In genomic region chr21:32391755-32392154, GRCh38 we compare ENCODE assay signal across 7 cellular contexts. TPM values are rescaled to one million over a fixed set of nuclear protein-coding genes. Genes with fewer than 3 reads are reported as not detected.
DNase-seq lines count a peak whose midpoint lies in the region; ATAC-seq and TF ChIP-seq lines count a peak whose summit lies in the region.

No MANE protein-coding gene starts in this region.

- no peak for TF ChIP-seq CTCF in HFFc6 (IDR thresholded peaks at IDR 0.05)
- no peak for TF ChIP-seq CTCF in hepatocyte (IDR thresholded peaks at IDR 0.05; ENCODE audit: poor library complexity)

- peak overlapping the region; percentile 70 for H3K4me3 ChIP-seq in hepatocyte
- H3K4me3 ChIP-seq in skin epidermis, result peak overlapping the region in 6 of 7 experiments; percentile 83 to 100 (median 98)

- H3K27me3 ChIP-seq in hepatocyte, result peaks cover 4% of the 10 kb centered on the region

- H3K9me2 ChIP-seq in hepatocyte (replicated peaks; ENCODE audit: insufficient read depth), result no peaks in the 10 kb centered on the region

- no peaks in the 10 kb centered on the region for H3K27me3 Mint-ChIP-seq in HFFc6 (ENCODE audit: insufficient read depth)
- peaks cover 2% of the 10 kb centered on the region for H3K27me3 Mint-ChIP-seq in activated CD4-positive, alpha-beta memory T cell treated with anti-CD3 and anti-CD28 coated beads, Interleukin-2, amount 10 ng/mL, durations not matched to agents 7 days and 5 days

- H3K9me3 Mint-ChIP-seq in HFFc6, result no peaks in the 10 kb centered on the region; the same call in 1 of the 2 replicates
- peaks cover 2% of the 10 kb centered on the region for H3K9me3 Mint-ChIP-seq in activated CD4-positive, alpha-beta memory T cell treated with anti-CD3 and anti-CD28 coated beads, Interleukin-2, amount 10 ng/mL, durations not matched to agents 7 days and 5 days

- H3K36me3 Mint-ChIP-seq in HFFc6 (ENCODE audit: low read depth), result peaks cover 26% of the 10 kb centered on the region
- H3K36me3 Mint-ChIP-seq in activated CD4-positive, alpha-beta memory T cell treated with anti-CD3 and anti-CD28 coated beads, Interleukin-2, amount 10 ng/mL, durations not matched to agents 7 days and 5 days (ENCODE audit: low read depth), result peaks cover 18% of the 10 kb centered on the region

- no peaks in the 10 kb centered on the region for H3K36me3 ChIP-seq in hepatocyte (replicated peaks; ENCODE audit: insufficient read depth, low read depth)

- DNase-seq in HFFc6 (no peak), hepatocyte (ENCODE audit: low spot score) (no peak), NCI-H524 treated with DMSO at 0.1 percent for 48 hours (lab: John Stamatoyannopoulos, UW) (no peak)
- no peak for DNase-seq in activated CD4-positive, alpha-beta memory T cell treated with anti-CD3 and anti-CD28 coated beads, Interleukin-2, amount 10 ng/mL, durations not matched to agents 7 days and 5 days

- peaks cover 49% of the 10 kb centered on the region for H3K79me2 ChIP-seq in hepatocyte

- peak overlapping the region; percentile 95 for H3K4me3 Mint-ChIP-seq in HFFc6
- peak overlapping the region; percentile 79 for H3K4me3 Mint-ChIP-seq in activated CD4-positive, alpha-beta memory T cell treated with anti-CD3 and anti-CD28 coated beads, Interleukin-2, amount 10 ng/mL, durations not matched to agents 7 days and 5 days

- no peak for ATAC-seq in HG02870 (IDR thresholded peaks at IDR 0.05; ENCODE audit: unreplicated experiment)
- ATAC-seq in activated CD4-positive, CD25-positive, alpha-beta regulatory T cell treated with anti-CD3 and anti-CD28 coated beads, Interleukin-2, amount 50 U/mL, for 24 hours, result no peak

- H3K9me3 ChIP-seq in hepatocyte (ENCODE audit: low read depth), result peaks cover 4% of the 10 kb centered on the region

- peak overlapping the region; percentile 89 for H3K4me2 ChIP-seq in hepatocyte

- H2AFZ ChIP-seq in hepatocyte, result peak overlapping the region; percentile 91

- peak overlapping the region; percentile 24; the same call in 1 of the 2 replicates for H3K27ac Mint-ChIP-seq in HFFc6
- no peak overlapping the region for H3K27ac Mint-ChIP-seq in activated CD4-positive, alpha-beta memory T cell treated with anti-CD3 and anti-CD28 coated beads, Interleukin-2, amount 10 ng/mL, durations not matched to agents 7 days and 5 days

- peaks cover 6% of the 10 kb centered on the region for H4K20me1 ChIP-seq in hepatocyte (ENCODE audit: insufficient read depth, poor library complexity, severe bottlenecking)

- peaks cover 7% of the 10 kb centered on the region for H3K4me1 ChIP-seq in hepatocyte (ENCODE audit: insufficient read depth)

- CTCF ChIA-PET in activated CD4-positive, alpha-beta memory T cell treated with anti-CD3 and anti-CD28 coated beads, Interleukin-2, amount 10 ng/mL, durations not matched to agents 7 days and 5 days (lab: Charles Lee), result interaction anchor here (0.6 to 1.5 kb wide), 7 partner anchors 10 to 380 kb away, joined by 3 to 6 read pairs (median 5); partner anchors contain the start of genes CFAP298 and PAXBP1

- peaks cover 61% of the 10 kb centered on the region for H3K4me1 Mint-ChIP-seq in HFFc6 (ENCODE audit: low read depth)
- H3K4me1 Mint-ChIP-seq in activated CD4-positive, alpha-beta memory T cell treated with anti-CD3 and anti-CD28 coated beads, Interleukin-2, amount 10 ng/mL, durations not matched to agents 7 days and 5 days, result peaks cover 49% of the 10 kb centered on the region

- POLR2A ChIA-PET in activated CD4-positive, alpha-beta memory T cell treated with anti-CD3 and anti-CD28 coated beads, Interleukin-2, amount 10 ng/mL, durations not matched to agents 7 days and 5 days (lab: Charles Lee), result interaction anchor here (0.8 to 2.7 kb wide), 6 partner anchors 9 to 220 kb away, joined by 3 to 17 read pairs (median 4); partner anchors contain the start of genes CFAP298, EVA1C and MIS18A

- 80% methylated on average over 4 of the region's 4 CpGs for WGBS in hepatocyte (ENCODE audit: low lambda C conversion rate, missing lambda C conversion rate)

- H3K27ac ChIP-seq in hepatocyte, result no peak overlapping the region
- H3K27ac ChIP-seq in skin epidermis, result no peak overlapping the region

RNA-seq across cellular contexts. Expression of gene URB1, which starts 1.1 kb away (rescaled TPM):
- 10 to 100 TPM; 18.4 to 27.0 (median 22.4) TPM for total RNA-seq in HFFc6 (2021; fragmentation: NEBNext Ultra II Directional; extraction: Animal tissue kit (Norgen Biotek cat#: 25700))
- 1 to 10 TPM; 9.1 TPM for total RNA-seq in activated CD4-positive, alpha-beta memory T cell treated with anti-CD3 and anti-CD28 coated beads, Interleukin-2, amount 10 ng/mL, durations not matched to agents 7 days and 5 days
- total RNA-seq in hepatocyte, result 10.1 and 13.6 TPM in 2 replicates
- polyA plus RNA-seq in hepatocyte, result 2.9 and 3.4 TPM in 2 replicates

RNA-seq across cellular contexts. Expression of gene EVA1C, which starts 20.8 kb away (rescaled TPM):
- total RNA-seq in HFFc6 (2021; fragmentation: NEBNext Ultra II Directional; extraction: Animal tissue kit (Norgen Biotek cat#: 25700)), result 10 to 100 TPM in 4 of 6 experiments, 1 to 10 TPM in 2; 2.7 to 13.8 (median 11.3) TPM
- total RNA-seq in activated CD4-positive, alpha-beta memory T cell treated with anti-CD3 and anti-CD28 coated beads, Interleukin-2, amount 10 ng/mL, durations not matched to agents 7 days and 5 days, result 1 to 10 TPM; 5.0 to 6.3 TPM
- 2.9 and 3.4 TPM in 2 replicates for total RNA-seq in hepatocyte
- polyA plus RNA-seq in hepatocyte, result 2.2 and 4.4 TPM in 2 replicates
